Comparison of ENCODE assay signal across 9 cellular contexts in the genomic region with DNA sequence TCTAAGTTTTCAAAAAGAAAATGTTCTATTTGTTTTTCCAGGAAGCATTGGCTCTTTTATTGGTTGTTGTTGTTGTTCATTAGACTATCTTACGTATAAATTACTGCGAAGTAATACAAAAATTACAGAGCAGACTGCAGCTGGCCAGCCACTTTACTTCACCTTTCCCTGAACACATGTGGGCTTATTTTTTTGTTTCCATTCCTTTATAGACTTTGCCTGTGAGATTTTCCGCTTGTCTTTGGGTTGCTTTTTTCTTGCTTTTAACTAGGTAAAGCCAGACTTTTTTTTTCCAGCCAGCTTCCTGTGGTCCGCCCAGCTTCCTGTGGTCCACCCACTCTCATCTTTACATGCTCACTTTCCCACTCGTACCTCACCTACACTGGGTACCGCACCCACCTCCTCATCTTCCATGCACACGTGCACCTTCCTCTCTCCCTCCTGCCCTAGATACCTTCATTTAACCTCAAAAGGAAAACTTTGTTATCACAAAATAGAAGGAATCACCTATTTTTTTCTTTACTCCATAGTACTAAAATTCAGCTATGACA.
A peak's percentile ranks its signal among the peaks of the same experiment; 100 is the strongest.
DNase-seq lines count a peak whose midpoint lies in the region; ATAC-seq and TF ChIP-seq lines count a peak whose summit lies in the region.
"Had no signal": no experiment of that assay in that cellular context is flagged by ENCODE, and none has a peak within 500 bp of the region (broad histone marks: within the 10 kb centered on the region; RNA-seq: fewer than 3 reads in every experiment).

No MANE protein-coding gene starts in this region.

- H3K4me3 ChIP-seq in GM23248: no peak overlapping the region

- peak; percentile 38 for DNase-seq in Daoy (ENCODE audit: low read depth)
- no peak for DNase-seq in HFFc6
- peak; percentile 32 to 43 for DNase-seq in activated CD4-positive, alpha-beta T cell treated with anti-CD3 and anti-CD28 coated beads, Interleukin-2, amount 50 U/mL, for 4 hours
- peak in 2 of 10 donors; percentile 10 to 24 for DNase-seq in naive thymus-derived CD8-positive, alpha-beta T cell
- no peak for DNase-seq in NCI-H2171 treated with DMSO at 0.1 percent for 48 hours (lab: John Stamatoyannopoulos, UW)
- DNase-seq in HuH-7.5 (ENCODE audit: low spot score): no peak
- DNase-seq in GM23248: no peak

- no peaks in the 10 kb centered on the region for H3K36me3 Mint-ChIP-seq in HFFc6 (ENCODE audit: low read depth)
- H3K36me3 Mint-ChIP-seq in naive thymus-derived CD8-positive, alpha-beta T cell: no peaks in the 10 kb centered on the region

- H3K4me1 Mint-ChIP-seq in HFFc6 (ENCODE audit: low read depth): peaks cover 9% of the 10 kb centered on the region; the same call in 1 of the 2 replicates
- peaks cover 20 to 43% (median 40%) of the 10 kb centered on the region in 4 donors for H3K4me1 Mint-ChIP-seq in naive thymus-derived CD8-positive, alpha-beta T cell

- 66 to 70% methylated on average over 7 of the region's 7 CpGs for WGBS in GM23248 (ENCODE audit: low coverage in 1 of 2, low lambda C conversion rate in 2 of 2, missing lambda C conversion rate in 2 of 2), 2 experiments

- peaks cover 2% of the 10 kb centered on the region; the same call in 1 of the 2 replicates for H3K27me3 Mint-ChIP-seq in HFFc6 (ENCODE audit: insufficient read depth)
- H3K27me3 Mint-ChIP-seq in naive thymus-derived CD8-positive, alpha-beta T cell: no peaks in the 10 kb centered on the region

- no peaks in the 10 kb centered on the region for H3F3A ChIP-seq in GM23248 (ENCODE audit: insufficient read depth)

- H3K27me3 ChIP-seq in GM23248 (replicated peaks; ENCODE audit: insufficient read depth): no peaks in the 10 kb centered on the region

- H3K4me2 ChIP-seq in GM23248 (ENCODE audit: unreplicated experiment): no peak overlapping the region

- POLR2A ChIA-PET in naive thymus-derived CD8-positive, alpha-beta T cell (lab: Charles Lee): interaction anchor here (0.6 to 2.0 kb wide), 10 partner anchors 22 to 123 kb away, joined by 3 to 9 read pairs (median 6); no protein-coding TSS in a partner anchor

- in situ Hi-C loops in GM23248 (cut with MboI): no loop called here

- H3K36me3 ChIP-seq in GM23248 (ENCODE audit: low read depth): no peaks in the 10 kb centered on the region

- peak; percentile 38 for TF ChIP-seq CTCF in HFFc6 (IDR thresholded peaks at IDR 0.05)

- no peak overlapping the region for H3K27ac ChIP-seq in GM23248
- H3K27ac ChIP-seq: RWPE1 had no signal

- no peak overlapping the region for H3K4me3 Mint-ChIP-seq in HFFc6
- peak overlapping the region; percentile 65 to 86 (median 76) for H3K4me3 Mint-ChIP-seq in naive thymus-derived CD8-positive, alpha-beta T cell

- peak; percentile 36 to 65 for ATAC-seq in naive thymus-derived CD8-positive, alpha-beta T cell
- ATAC-seq in HG03135 (IDR thresholded peaks at IDR 0.05; ENCODE audit: unreplicated experiment): no peak

- H4K20me1 ChIP-seq in GM23248 (ENCODE audit: insufficient read depth): no peaks in the 10 kb centered on the region

- no peaks in the 10 kb centered on the region for H3K79me2 ChIP-seq in GM23248 (ENCODE audit: insufficient read depth)

- no peak overlapping the region for H3K9ac ChIP-seq in GM23248

- H3K9me3 ChIP-seq in GM23248 (ENCODE audit: low read depth): no peaks in the 10 kb centered on the region

- H2AFZ ChIP-seq in GM23248: no peak overlapping the region

- H3K4me1 ChIP-seq in GM23248 (ENCODE audit: insufficient read depth): no peaks in the 10 kb centered on the region

- H3K9me3 Mint-ChIP-seq in HFFc6: no peaks in the 10 kb centered on the region
- H3K9me3 Mint-ChIP-seq in naive thymus-derived CD8-positive, alpha-beta T cell: no peaks in the 10 kb centered on the region

- no peak overlapping the region for H3K27ac Mint-ChIP-seq in HFFc6
- peak overlapping the region; percentile 57 to 87 (median 78) for H3K27ac Mint-ChIP-seq in naive thymus-derived CD8-positive, alpha-beta T cell

- no peaks in the 10 kb centered on the region for H3K9me2 ChIP-seq in GM23248 (ENCODE audit: insufficient read depth)

Comparison
In these comparisons a context has a peak if more than half of its experiments do, and no peak if none do; other contexts are left out.
1. DNase-seq: peak in Daoy (single experiment) and activated CD4-positive, alpha-beta T cell treated with anti-CD3 and anti-CD28 coated beads, Interleukin-2, amount 50 U/mL, for 4 hours (2 of 2); none in HFFc6 (single experiment), NCI-H2171 treated with DMSO at 0.1 percent for 48 hours (single experiment), HuH-7.5 (single experiment) and GM23248 (single experiment).